Comparison of ENCODE assay signal across 23 cellular contexts in genomic region chrX:10939384-10939783, GRCh38.
DNase-seq lines count a peak whose midpoint lies in the region; ATAC-seq and TF ChIP-seq lines count a peak whose summit lies in the region.
"Had no signal": no experiment of that assay in that cellular context is flagged by ENCODE, and none has a peak within 500 bp of the region (broad histone marks: within the 10 kb centered on the region; RNA-seq: fewer than 3 reads in every experiment).

No MANE protein-coding gene starts in this region.

- H3K27me3 ChIP-seq in prostate gland (replicated peaks; ENCODE audit: insufficient read depth), result no peaks in the 10 kb centered on the region
- H3K27me3 ChIP-seq in heart right ventricle, result no peaks in the 10 kb centered on the region
- H3K27me3 ChIP-seq in naive thymus-derived CD4-positive, alpha-beta T cell (ENCODE audit: control insufficient read depth in 2 of 2, insufficient read depth in 2 of 2, low read length in 2 of 2), result no peaks in the 10 kb centered on the region
- H3K27me3 ChIP-seq: neutrophil, SJSA1 had no signal

- H3K4me1 ChIP-seq in prostate gland (replicated peaks), result no peaks in the 10 kb centered on the region
- no peaks in the 10 kb centered on the region for H3K4me1 ChIP-seq in heart right ventricle
- H3K4me1 ChIP-seq in naive thymus-derived CD4-positive, alpha-beta T cell (ENCODE audit: control insufficient read depth in 2 of 2, insufficient read depth in 2 of 2, low read length in 2 of 2), result no peaks in the 10 kb centered on the region

- no peak for ATAC-seq in heart right ventricle
- no peak for ATAC-seq in naive thymus-derived CD4-positive, alpha-beta T cell
- ATAC-seq: activated naive CD8-positive, alpha-beta T cell treated with anti-CD3 and anti-CD28 coated beads, Interleukin-2, amount 50 U/mL, for 24 hours; activated T-helper 17 cell treated with anti-CD3 and anti-CD28 coated beads, Interleukin-2, amount 50 U/mL, for 72 hours; stimulated activated effector memory CD8-positive, alpha-beta T cell treated with anti-CD3 and anti-CD28 coated beads, Interleukin-12 subunit alpha, Interleukin-12 subunit beta, amount 100 ng/mL, for 72 hours had no signal

- peaks cover 0 to 14% (median 4%) of the 10 kb centered on the region in 11 donors for H3K9me3 Mint-ChIP-seq in naive thymus-derived CD4-positive, alpha-beta T cell
- H3K9me3 Mint-ChIP-seq: activated naive CD8-positive, alpha-beta T cell treated with anti-CD3 and anti-CD28 coated beads, Interleukin-2, amount 50 U/mL, for 24 hours; T-helper 2 cell treated with Interferon-gamma antibody and Interleukin-4, amounts not matched to agents 5 μg/mL and 100 μg/mL, for 36 hours had no signal

- H3K27ac Mint-ChIP-seq in naive thymus-derived CD4-positive, alpha-beta T cell, result no peak overlapping the region
- H3K27ac Mint-ChIP-seq: activated naive CD8-positive, alpha-beta T cell treated with anti-CD3 and anti-CD28 coated beads, Interleukin-2, amount 50 U/mL, for 24 hours; activated T-helper 17 cell treated with anti-CD3 and anti-CD28 coated beads, Interleukin-2, amount 50 U/mL, for 72 hours; CD14-positive monocyte; stimulated activated effector memory CD8-positive, alpha-beta T cell treated with anti-CD3 and anti-CD28 coated beads, Interleukin-12 subunit alpha, Interleukin-12 subunit beta, amount 100 ng/mL, for 72 hours; T-helper 2 cell treated with Interferon-gamma antibody and Interleukin-4, amounts not matched to agents 5 μg/mL and 100 μg/mL, for 36 hours had no signal

- H3K36me3 ChIP-seq in prostate gland (no peaks in the 10 kb centered on the region), heart right ventricle (no peaks in the 10 kb centered on the region)
- no peaks in the 10 kb centered on the region for H3K36me3 ChIP-seq in naive thymus-derived CD4-positive, alpha-beta T cell (ENCODE audit: control insufficient read depth in 2 of 3, insufficient read depth in 3 of 3, low read length in 3 of 3)
- H3K36me3 ChIP-seq: neutrophil, SJSA1 had no signal

- WGBS in prostate gland, result 30% methylated on average over 2 of the region's 2 CpGs
- 50 to 61% methylated on average over 2 of the region's 2 CpGs for WGBS in heart right ventricle, 2 donors

- TF ChIP-seq CTCF in fibroblast of the aortic adventitia (IDR thresholded peaks at IDR 0.05; ENCODE audit: insufficient read depth, low read length), result no peak
- no peak for TF ChIP-seq CTCF in prostate gland (IDR thresholded peaks at IDR 0.05)
- no peak for TF ChIP-seq CTCF in heart right ventricle (IDR thresholded peaks at IDR 0.05)

- H3K4me3 Mint-ChIP-seq in naive thymus-derived CD4-positive, alpha-beta T cell, result no peak overlapping the region
- H3K4me3 Mint-ChIP-seq: activated naive CD8-positive, alpha-beta T cell treated with anti-CD3 and anti-CD28 coated beads, Interleukin-2, amount 50 U/mL, for 24 hours; activated T-helper 17 cell treated with anti-CD3 and anti-CD28 coated beads, Interleukin-2, amount 50 U/mL, for 72 hours; stimulated activated effector memory CD8-positive, alpha-beta T cell treated with anti-CD3 and anti-CD28 coated beads, Interleukin-12 subunit alpha, Interleukin-12 subunit beta, amount 100 ng/mL, for 72 hours; T-helper 2 cell treated with Interferon-gamma antibody and Interleukin-4, amounts not matched to agents 5 μg/mL and 100 μg/mL, for 36 hours had no signal

- H3K36me3 Mint-ChIP-seq in naive thymus-derived CD4-positive, alpha-beta T cell, result peaks cover 0 to 4% (median 0%) of the 10 kb centered on the region in 5 donors
- H3K36me3 Mint-ChIP-seq: CD14-positive monocyte; stimulated activated effector memory CD8-positive, alpha-beta T cell treated with anti-CD3 and anti-CD28 coated beads, Interleukin-12 subunit alpha, Interleukin-12 subunit beta, amount 100 ng/mL, for 72 hours had no signal

- intact Hi-C loops in prostate gland (cut with DNase I) (no loop called here), heart right ventricle (cut with DNase I) (no loop called here)
- intact Hi-C loops in naive thymus-derived CD4-positive, alpha-beta T cell (cut with micrococcal nuclease), result no loop called here

- H3K27ac ChIP-seq in prostate gland (no peak overlapping the region), heart right ventricle (no peak overlapping the region)
- no peak overlapping the region for H3K27ac ChIP-seq in naive thymus-derived CD4-positive, alpha-beta T cell (ENCODE audit: low read depth, low read length)
- H3K27ac ChIP-seq: neutrophil, SJSA1 had no signal

- H3K9me3 ChIP-seq in prostate gland (no peaks in the 10 kb centered on the region), heart right ventricle (peaks cover 0 to 7% (median 0%) of the 10 kb centered on the region in 11 donors)
- no peaks in the 10 kb centered on the region for H3K9me3 ChIP-seq in naive thymus-derived CD4-positive, alpha-beta T cell (ENCODE audit: control insufficient read depth in 2 of 3, low read length in 3 of 3)
- H3K9me3 ChIP-seq: neutrophil, SJSA1 had no signal

- no peak overlapping the region for H3K4me3 ChIP-seq in fibroblast of the aortic adventitia (ENCODE audit: low read depth, low read length)
- H3K4me3 ChIP-seq in prostate gland, result no peak overlapping the region
- H3K4me3 ChIP-seq in heart right ventricle, result no peak overlapping the region
- H3K4me3 ChIP-seq in naive thymus-derived CD4-positive, alpha-beta T cell (ENCODE audit: low read length), result no peak overlapping the region
- H3K4me3 ChIP-seq: SJSA1 had no signal

- CTCF ChIA-PET in naive thymus-derived CD4-positive, alpha-beta T cell (lab: Charles Lee), result no interaction called here

- DNase-seq in EH (ENCODE audit: low read depth), result peak; percentile 34
- peak; percentile 52 for DNase-seq in RPMI7951 (ENCODE audit: low read depth)
- DNase-seq in fibroblast of the aortic adventitia (ENCODE audit: low read depth), result peak; percentile 24
- peak; percentile 26 for DNase-seq in prostate gland (ENCODE audit: low spot score)
- no peak for DNase-seq in effector CD8-positive, alpha-beta T cell (lab: John Stamatoyannopoulos, UW)
- DNase-seq in activated T-cell treated with anti-CD3 and anti-CD28 coated beads, Interleukin-2, amount 50 U/mL, for 48 hours, result no peak
- DNase-seq in heart right ventricle, result no peak
- no peak for DNase-seq in naive thymus-derived CD4-positive, alpha-beta T cell
- DNase-seq: activated CD4-positive, CD25-positive, alpha-beta regulatory T cell treated with anti-CD3 and anti-CD28 coated beads, Interleukin-2, amount 50 U/mL, for 72 hours; activated naive CD8-positive, alpha-beta T cell treated with anti-CD3 and anti-CD28 coated beads, Interleukin-2, amount 50 U/mL, for 24 hours; caudate nucleus; DND-41; effector memory CD4-positive, alpha-beta T cell; GOT3; NCI-H1048; NCI-H524 treated with DMSO at 0.1 percent for 48 hours; retina had no signal

- TF ChIP-seq POLR2A in prostate gland (IDR thresholded peaks at IDR 0.05), result no peak

- no peaks in the 10 kb centered on the region for H3K27me3 Mint-ChIP-seq in naive thymus-derived CD4-positive, alpha-beta T cell
- H3K27me3 Mint-ChIP-seq: activated naive CD8-positive, alpha-beta T cell treated with anti-CD3 and anti-CD28 coated beads, Interleukin-2, amount 50 U/mL, for 24 hours; activated T-helper 17 cell treated with anti-CD3 and anti-CD28 coated beads, Interleukin-2, amount 50 U/mL, for 72 hours had no signal

- POLR2A ChIA-PET in naive thymus-derived CD4-positive, alpha-beta T cell (lab: Charles Lee), result no interaction called here

- H3K4me1 Mint-ChIP-seq in naive thymus-derived CD4-positive, alpha-beta T cell, result no peaks in the 10 kb centered on the region
- H3K4me1 Mint-ChIP-seq: activated naive CD8-positive, alpha-beta T cell treated with anti-CD3 and anti-CD28 coated beads, Interleukin-2, amount 50 U/mL, for 24 hours; activated T-helper 17 cell treated with anti-CD3 and anti-CD28 coated beads, Interleukin-2, amount 50 U/mL, for 72 hours; CD14-positive monocyte; stimulated activated effector memory CD8-positive, alpha-beta T cell treated with anti-CD3 and anti-CD28 coated beads, Interleukin-12 subunit alpha, Interleukin-12 subunit beta, amount 100 ng/mL, for 72 hours had no signal

Comparison
In these comparisons a context has a peak if more than half of its experiments do, and no peak if none do; other contexts are left out.
1. DNase-seq: peak in EH (single experiment), RPMI7951 (single experiment), fibroblast of the aortic adventitia (single experiment) and prostate gland (single experiment); none in effector CD8-positive, alpha-beta T cell (single experiment), activated T-cell treated with anti-CD3 and anti-CD28 coated beads, Interleukin-2, amount 50 U/mL, for 48 hours (0 of 2), heart right ventricle (0 of 2) and naive thymus-derived CD4-positive, alpha-beta T cell (0 of 9).